ENCODE assay signal across 9 cellular contexts in genomic region chr11:132158091-132158490, GRCh38.
DNase-seq lines count a peak whose midpoint lies in the region; ATAC-seq and TF ChIP-seq lines count a peak whose summit lies in the region.
"Had no signal": no experiment of that assay in that cellular context is flagged by ENCODE, and none has a peak within 500 bp of the region (broad histone marks: within the 10 kb centered on the region; RNA-seq: fewer than 3 reads in every experiment).

No MANE protein-coding gene starts in this region.

- H3K27ac ChIP-seq in OCI-LY1 (ENCODE audit: low read depth, low read length, poor library complexity, severe bottlenecking) (no peak overlapping the region), ovary (no peak overlapping the region)
- H3K27ac ChIP-seq: epithelial cell of prostate had no signal

- H3K36me3 ChIP-seq in OCI-LY1 (ENCODE audit: insufficient read depth, low read length) (no peaks in the 10 kb centered on the region), ovary (no peaks in the 10 kb centered on the region)

- no peaks in the 10 kb centered on the region for H3K9me2 ChIP-seq in OCI-LY1 (ENCODE audit: low read depth, low read length)

- H2AFZ ChIP-seq in OCI-LY1 (ENCODE audit: low read length): no peak overlapping the region

- no peaks in the 10 kb centered on the region for H4K20me1 ChIP-seq in OCI-LY1 (ENCODE audit: insufficient read depth, low read length)

- H3K4me1 ChIP-seq in OCI-LY1 (ENCODE audit: insufficient read depth, low read length, severe bottlenecking) (no peaks in the 10 kb centered on the region), ovary (ENCODE audit: insufficient read depth) (no peaks in the 10 kb centered on the region)

- H3K4me3 ChIP-seq in HFF-Myc (replicated peaks; ENCODE audit: low read depth, low read length): no peak overlapping the region
- H3K4me3 ChIP-seq in OCI-LY1 (ENCODE audit: low read depth, low read length, poor library complexity, severe bottlenecking): no peak overlapping the region
- no peak overlapping the region for H3K4me3 ChIP-seq in ovary

- no peak overlapping the region for H3K4me3 Mint-ChIP-seq in CD14-positive monocyte

- intact Hi-C loops in CD14-positive monocyte (cut with micrococcal nuclease): no loop called here
- intact Hi-C loops in ovary (cut with DNase I): no loop called here

- H3K9me3 Mint-ChIP-seq in CD14-positive monocyte: no peaks in the 10 kb centered on the region

- H3K9me3 ChIP-seq in OCI-LY1 (ENCODE audit: low read length): no peaks in the 10 kb centered on the region
- no peaks in the 10 kb centered on the region for H3K9me3 ChIP-seq in ovary

- TF ChIP-seq POLR2A in ovary (IDR thresholded peaks at IDR 0.05): no peak

- H3K9ac ChIP-seq in OCI-LY1 (ENCODE audit: low read length): no peak overlapping the region

- no peaks in the 10 kb centered on the region for H3K4me1 Mint-ChIP-seq in CD14-positive monocyte

- WGBS in ovary, 3 donors: 78 to 88% (median 79%) methylated on average over 3 of the region's 3 CpGs

- H3F3A ChIP-seq in OCI-LY1 (ENCODE audit: insufficient read depth, low read length): no peaks in the 10 kb centered on the region

- TF ChIP-seq CTCF in CD14-positive monocyte (IDR thresholded peaks at IDR 0.05) (peak; percentile 21), HFF-Myc (IDR thresholded peaks at IDR 0.05; ENCODE audit: low read depth, low read length, missing control alignments) (peak; percentile 61), OCI-LY1 (IDR thresholded peaks at IDR 0.05; ENCODE audit: low read length) (peak; percentile 35), ovary (IDR thresholded peaks at IDR 0.05) (no peak)

- H3K27me3 Mint-ChIP-seq in CD14-positive monocyte (ENCODE audit: low read depth in 3 of 3): peaks cover 2 to 3% (median 2%) of the 10 kb centered on the region in 3 donors

- ATAC-seq in GM19023 (IDR thresholded peaks at IDR 0.05; ENCODE audit: unreplicated experiment) (no peak), GM18519 (IDR thresholded peaks at IDR 0.05; ENCODE audit: low FRiP score, unreplicated experiment) (no peak)

- H3K27ac Mint-ChIP-seq in CD14-positive monocyte: no peak overlapping the region

- no peaks in the 10 kb centered on the region for H3K36me3 Mint-ChIP-seq in CD14-positive monocyte

- DNase-seq in CD14-positive monocyte (ENCODE audit: low spot score) (no peak), HFF-Myc (ENCODE audit: extremely low read depth, low read depth) (no peak), glomerular endothelial cell (ENCODE audit: extremely low read depth, low read depth, low spot score) (peak; percentile 5), ovary (no peak)
- no peak for DNase-seq in stimulated activated CD4-positive, alpha-beta T cell treated with anti-CD3 and anti-CD28 coated beads, Interleukin-4, amount 100 ng/mL, for 24 hours

- no peak for TF ChIP-seq EP300 in ovary (IDR thresholded peaks at IDR 0.05)

- no peaks in the 10 kb centered on the region for H3K79me2 ChIP-seq in OCI-LY1 (ENCODE audit: insufficient read depth, low read length)

- no peak overlapping the region for H3K4me2 ChIP-seq in OCI-LY1 (ENCODE audit: low read length)

- H3K27me3 ChIP-seq in OCI-LY1 (ENCODE audit: insufficient read depth, low read length) (no peaks in the 10 kb centered on the region), ovary (no peaks in the 10 kb centered on the region)

Comparison
In these comparisons a context has a peak if more than half of its experiments do, and no peak if none do; other contexts are left out.
1. CTCF ChIP-seq: peak in CD14-positive monocyte (single experiment), HFF-Myc (single experiment) and OCI-LY1 (single experiment); none in ovary (0 of 3).